Comparison of ENCODE assay signal across 1 cellular context in the genomic region with DNA sequence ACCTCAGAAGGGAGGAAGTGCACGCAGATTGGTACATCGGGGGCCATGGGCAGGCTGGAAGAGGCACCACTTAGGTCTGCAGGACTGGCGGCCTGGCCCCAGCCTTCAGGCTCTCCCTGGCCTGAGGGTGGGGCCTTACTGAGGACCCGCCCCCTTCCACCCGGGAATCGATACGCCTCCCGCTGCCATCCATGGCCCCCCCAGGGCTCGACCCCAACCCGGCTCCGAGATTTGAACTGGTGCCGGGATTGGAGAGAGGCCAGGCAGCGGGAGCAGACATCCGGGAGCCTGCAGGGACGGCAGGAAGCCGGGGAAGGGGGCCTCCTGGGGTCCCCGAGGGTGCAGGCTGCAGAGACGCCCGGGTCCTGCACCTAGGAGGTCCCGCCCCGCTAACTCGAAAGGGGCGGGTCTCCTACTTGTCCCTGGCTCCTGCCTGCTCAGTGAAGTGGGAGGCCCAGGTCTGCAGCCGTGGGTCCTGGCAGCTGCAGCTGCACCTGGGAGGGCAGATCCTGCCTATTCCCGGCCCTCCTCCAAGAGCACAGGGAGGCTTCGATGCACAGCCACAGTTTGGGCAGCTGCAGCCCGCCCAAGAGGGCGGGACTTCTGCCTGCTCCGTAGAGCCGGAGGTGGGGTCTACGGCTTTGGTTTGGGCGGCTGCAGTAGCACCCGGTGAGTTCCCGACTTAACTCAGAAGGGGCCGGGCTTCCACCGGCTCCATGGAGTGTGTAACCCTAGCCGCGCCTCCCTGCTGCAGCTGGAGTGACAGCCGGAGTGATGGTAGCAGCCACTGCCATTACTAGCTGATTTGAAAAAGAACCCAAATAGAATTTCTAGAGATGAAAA.
TF ChIP-seq lines count a peak whose summit lies in the region.

No MANE protein-coding gene starts in this region.

TF ChIP-seq in GM12878, 131 proteins besides CTCF, POLR2A, EP300 and RAD21 (continued from another document):
- TF ChIP-seq, protein P1, sequence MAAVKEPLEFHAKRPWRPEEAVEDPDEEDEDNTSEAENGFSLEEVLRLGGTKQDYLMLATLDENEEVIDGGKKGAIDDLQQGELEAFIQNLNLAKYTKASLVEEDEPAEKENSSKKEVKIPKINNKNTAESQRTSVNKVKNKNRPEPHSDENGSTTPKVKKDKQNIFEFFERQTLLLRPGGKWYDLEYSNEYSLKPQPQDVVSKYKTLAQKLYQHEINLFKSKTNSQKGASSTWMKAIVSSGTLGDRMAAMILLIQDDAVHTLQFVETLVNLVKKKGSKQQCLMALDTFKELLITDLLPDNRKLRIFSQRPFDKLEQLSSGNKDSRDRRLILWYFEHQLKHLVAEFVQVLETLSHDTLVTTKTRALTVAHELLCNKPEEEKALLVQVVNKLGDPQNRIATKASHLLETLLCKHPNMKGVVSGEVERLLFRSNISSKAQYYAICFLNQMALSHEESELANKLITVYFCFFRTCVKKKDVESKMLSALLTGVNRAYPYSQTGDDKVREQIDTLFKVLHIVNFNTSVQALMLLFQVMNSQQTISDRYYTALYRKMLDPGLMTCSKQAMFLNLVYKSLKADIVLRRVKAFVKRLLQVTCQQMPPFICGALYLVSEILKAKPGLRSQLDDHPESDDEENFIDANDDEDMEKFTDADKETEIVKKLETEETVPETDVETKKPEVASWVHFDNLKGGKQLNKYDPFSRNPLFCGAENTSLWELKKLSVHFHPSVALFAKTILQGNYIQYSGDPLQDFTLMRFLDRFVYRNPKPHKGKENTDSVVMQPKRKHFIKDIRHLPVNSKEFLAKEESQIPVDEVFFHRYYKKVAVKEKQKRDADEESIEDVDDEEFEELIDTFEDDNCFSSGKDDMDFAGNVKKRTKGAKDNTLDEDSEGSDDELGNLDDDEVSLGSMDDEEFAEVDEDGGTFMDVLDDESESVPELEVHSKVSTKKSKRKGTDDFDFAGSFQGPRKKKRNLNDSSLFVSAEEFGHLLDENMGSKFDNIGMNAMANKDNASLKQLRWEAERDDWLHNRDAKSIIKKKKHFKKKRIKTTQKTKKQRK (IDR thresholded peaks at IDR 0.05; ENCODE audit: low read depth, low read length), result no peak
- TF ChIP-seq SPI1 (IDR thresholded peaks at IDR 0.05; ENCODE audit: borderline replicate concordance, insufficient read depth, low read depth, low read length), result no peak
- TF ChIP-seq, protein P2, sequence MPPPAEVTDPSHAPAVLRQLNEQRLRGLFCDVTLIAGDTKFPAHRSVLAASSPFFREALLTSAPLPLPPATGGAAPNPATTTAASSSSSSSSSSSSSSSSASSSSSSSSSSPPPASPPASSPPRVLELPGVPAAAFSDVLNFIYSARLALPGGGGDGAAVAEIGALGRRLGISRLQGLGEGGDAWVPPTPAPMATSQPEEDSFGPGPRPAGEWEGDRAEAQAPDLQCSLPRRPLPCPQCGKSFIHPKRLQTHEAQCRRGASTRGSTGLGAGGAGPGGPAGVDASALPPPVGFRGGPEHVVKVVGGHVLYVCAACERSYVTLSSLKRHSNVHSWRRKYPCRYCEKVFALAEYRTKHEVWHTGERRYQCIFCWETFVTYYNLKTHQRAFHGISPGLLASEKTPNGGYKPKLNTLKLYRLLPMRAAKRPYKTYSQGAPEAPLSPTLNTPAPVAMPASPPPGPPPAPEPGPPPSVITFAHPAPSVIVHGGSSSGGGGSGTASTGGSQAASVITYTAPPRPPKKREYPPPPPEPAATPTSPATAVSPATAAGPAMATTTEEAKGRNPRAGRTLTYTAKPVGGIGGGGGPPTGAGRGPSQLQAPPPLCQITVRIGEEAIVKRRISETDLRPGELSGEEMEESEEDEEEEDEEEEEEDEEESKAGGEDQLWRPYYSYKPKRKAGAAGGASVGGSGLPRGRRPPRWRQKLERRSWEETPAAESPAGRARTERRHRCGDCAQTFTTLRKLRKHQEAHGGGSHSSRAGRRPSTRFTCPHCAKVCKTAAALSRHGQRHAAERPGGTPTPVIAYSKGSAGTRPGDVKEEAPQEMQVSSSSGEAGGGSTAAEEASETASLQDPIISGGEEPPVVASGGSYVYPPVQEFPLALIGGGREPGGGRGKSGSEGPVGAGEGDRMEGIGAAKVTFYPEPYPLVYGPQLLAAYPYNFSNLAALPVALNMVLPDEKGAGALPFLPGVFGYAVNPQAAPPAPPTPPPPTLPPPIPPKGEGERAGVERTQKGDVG (CRISPR knock-in tag; IDR thresholded peaks at IDR 0.05), result no peak
TF ChIP-seq in GM12878: peak in this region for 7.
